8 cellular contexts compared by ENCODE assay signal in the genomic region with DNA sequence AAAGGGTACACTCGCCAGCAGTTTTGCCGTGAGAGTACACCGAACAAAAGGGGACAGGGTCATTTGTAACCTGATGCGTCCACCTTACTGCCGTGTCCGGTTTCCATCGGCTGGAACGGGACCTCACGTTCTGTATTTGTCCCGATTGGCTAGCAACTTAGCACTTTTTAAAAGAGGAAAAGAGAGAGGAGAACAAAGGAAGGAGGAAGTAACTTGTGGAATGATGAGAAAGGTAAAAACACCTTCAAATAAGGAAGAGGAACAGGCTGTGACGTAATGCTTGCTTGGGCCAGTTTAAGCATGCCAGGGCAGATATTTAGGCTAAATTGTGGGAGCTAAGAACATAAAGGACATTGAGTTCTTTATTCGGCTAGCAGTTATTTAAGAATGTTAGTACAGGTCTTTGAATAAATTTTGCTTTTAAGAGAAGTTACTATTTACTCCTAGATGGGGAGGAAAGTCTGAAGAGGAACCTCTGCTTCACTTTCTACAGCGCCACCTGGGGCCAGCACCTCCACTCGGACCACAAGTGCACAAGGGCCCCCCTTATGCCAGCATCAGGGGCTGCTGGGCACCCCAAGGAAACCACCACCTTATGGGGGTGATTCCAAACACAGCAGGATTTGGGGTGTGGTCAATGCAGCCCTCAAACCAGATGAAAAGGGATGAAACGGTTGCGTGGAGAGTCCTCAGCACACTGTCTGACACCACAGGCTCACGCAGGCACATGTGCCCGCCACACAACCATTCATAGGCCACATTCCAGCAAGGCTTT. TPM values are rescaled to one million over a fixed set of nuclear protein-coding genes. Genes with fewer than 3 reads are reported as not detected.
DNase-seq lines count a peak whose midpoint lies in the region; ATAC-seq and TF ChIP-seq lines count a peak whose summit lies in the region.

No MANE protein-coding gene starts in this region.

- peak; percentile 41 for DNase-seq in COLO668 (lab: John Stamatoyannopoulos, UW; ENCODE audit: unreplicated experiment)
- peak; percentile 29 for DNase-seq in activated T-helper 1 cell treated with anti-CD3 and anti-CD28 coated beads, Interleukin-12 subunit alpha, Interleukin-12 subunit beta, Interleukin-2, Interleukin-4 antibody, amounts not matched to agents 30 ng/mL and 10 ng/mL and 1 ng/mL, durations not matched to agents 14 hours and 24 hours and 36 hours (ENCODE audit: low spot score)
- peak; percentile 59 for DNase-seq in left kidney (ENCODE audit: low read depth, low spot score)
- no peak for DNase-seq in RKO (ENCODE audit: low spot score)
- DNase-seq in adrenal gland, result no peak
- DNase-seq in kidney glomerular epithelial cell (lab: John Stamatoyannopoulos, UW), result no peak

- no peak for TF ChIP-seq POLR2A in adrenal gland (IDR thresholded peaks at IDR 0.05)

- H3K4me3 ChIP-seq in HUES6 (ENCODE audit: low read depth, low read length), result peak overlapping the region; percentile 39; the same call in 1 of the 2 replicates
- H3K4me3 ChIP-seq in adrenal gland, result no peak overlapping the region

- H3K9me3 Mint-ChIP-seq in activated T-helper 1 cell treated with anti-CD3 and anti-CD28 coated beads, Interleukin-12 subunit alpha, Interleukin-12 subunit beta, Interleukin-2, Interleukin-4 antibody, amounts not matched to agents 30 ng/mL and 10 ng/mL and 1 ng/mL, durations not matched to agents 14 hours and 24 hours and 36 hours, result no peaks in the 10 kb centered on the region

- H3K4me1 ChIP-seq in HUES6 (ENCODE audit: control insufficient read depth, insufficient read depth, low read length) (peaks cover 15% of the 10 kb centered on the region), adrenal gland (replicated peaks in 1 of 2) (peaks cover 1 to 17% of the 10 kb centered on the region in 2 donors)

- H3K27me3 Mint-ChIP-seq in activated T-helper 1 cell treated with anti-CD3 and anti-CD28 coated beads, Interleukin-12 subunit alpha, Interleukin-12 subunit beta, Interleukin-2, Interleukin-4 antibody, amounts not matched to agents 30 ng/mL and 10 ng/mL and 1 ng/mL, durations not matched to agents 14 hours and 24 hours and 36 hours (ENCODE audit: insufficient read depth), result no peaks in the 10 kb centered on the region

- H3K9ac ChIP-seq in HUES6 (ENCODE audit: low read length), result no peak overlapping the region

- WGBS in adrenal gland, 4 donors, result 22 to 25% (median 22%) methylated on average over 17 to 18 of the region's 18 CpGs

- H3K27me3 ChIP-seq in HUES6 (ENCODE audit: control insufficient read depth, insufficient read depth, low read length) (peaks cover 19% of the 10 kb centered on the region), adrenal gland (no peaks in the 10 kb centered on the region)

- no peak for TF ChIP-seq CTCF in adrenal gland (IDR thresholded peaks at IDR 0.05)

- peak overlapping the region; percentile 98 for H3K27ac Mint-ChIP-seq in activated T-helper 1 cell treated with anti-CD3 and anti-CD28 coated beads, Interleukin-12 subunit alpha, Interleukin-12 subunit beta, Interleukin-2, Interleukin-4 antibody, amounts not matched to agents 30 ng/mL and 10 ng/mL and 1 ng/mL, durations not matched to agents 14 hours and 24 hours and 36 hours

- H3K27ac ChIP-seq in HUES6 (ENCODE audit: low read depth, low read length), result no peak overlapping the region
- no peak overlapping the region for H3K27ac ChIP-seq in adrenal gland

- peaks cover 7% of the 10 kb centered on the region for H3K36me3 Mint-ChIP-seq in activated T-helper 1 cell treated with anti-CD3 and anti-CD28 coated beads, Interleukin-12 subunit alpha, Interleukin-12 subunit beta, Interleukin-2, Interleukin-4 antibody, amounts not matched to agents 30 ng/mL and 10 ng/mL and 1 ng/mL, durations not matched to agents 14 hours and 24 hours and 36 hours (ENCODE audit: low read depth)

- H3K9me3 ChIP-seq in HUES6 (ENCODE audit: control insufficient read depth, insufficient read depth, low read depth, low read length), result no peaks in the 10 kb centered on the region
- H3K9me3 ChIP-seq in adrenal gland (replicated peaks in 1 of 3), result no peaks in the 10 kb centered on the region

- peak overlapping the region; percentile 85 for H3K4me3 Mint-ChIP-seq in activated T-helper 1 cell treated with anti-CD3 and anti-CD28 coated beads, Interleukin-12 subunit alpha, Interleukin-12 subunit beta, Interleukin-2, Interleukin-4 antibody, amounts not matched to agents 30 ng/mL and 10 ng/mL and 1 ng/mL, durations not matched to agents 14 hours and 24 hours and 36 hours

- no peak for ATAC-seq in GM19328 (IDR thresholded peaks at IDR 0.05; ENCODE audit: unreplicated experiment)

- intact Hi-C loops in activated T-helper 1 cell treated with anti-CD3 and anti-CD28 coated beads, Interleukin-12 subunit alpha, Interleukin-12 subunit beta, Interleukin-2, Interleukin-4 antibody, amounts not matched to agents 30 ng/mL and 10 ng/mL and 1 ng/mL, durations not matched to agents 14 hours and 24 hours and 36 hours (cut with micrococcal nuclease), result loop anchor here (1.0 to 2.0 kb wide), 11 partner anchors 40 to 381 kb away; a partner anchor contains a TSS
- intact Hi-C loops in adrenal gland (cut with DNase I), result no loop called here

- peaks cover 42% of the 10 kb centered on the region for H3K4me1 Mint-ChIP-seq in activated T-helper 1 cell treated with anti-CD3 and anti-CD28 coated beads, Interleukin-12 subunit alpha, Interleukin-12 subunit beta, Interleukin-2, Interleukin-4 antibody, amounts not matched to agents 30 ng/mL and 10 ng/mL and 1 ng/mL, durations not matched to agents 14 hours and 24 hours and 36 hours (ENCODE audit: low read depth)

- H3K36me3 ChIP-seq in HUES6 (ENCODE audit: control insufficient read depth, insufficient read depth, low read length) (no peaks in the 10 kb centered on the region), adrenal gland (replicated peaks in 1 of 2) (no peaks in the 10 kb centered on the region)

RNA-seq across cellular contexts. Expression of a gene that starts 5.8 kb away (rescaled TPM):
- total RNA-seq in activated T-helper 1 cell treated with anti-CD3 and anti-CD28 coated beads, Interleukin-12 subunit alpha, Interleukin-12 subunit beta, Interleukin-2, Interleukin-4 antibody, amounts not matched to agents 30 ng/mL and 10 ng/mL and 1 ng/mL, durations not matched to agents 14 hours and 24 hours and 36 hours, result 26.2 and 27.3 TPM in 2 replicates
- 10 to 100 TPM; 35.6 to 87.8 (median 67.5) TPM for total RNA-seq in adrenal gland
- polyA plus RNA-seq in adrenal gland, result 100 to 1,000 TPM in 2 of 3 donors, 1 to 10 TPM in 1; 5.5 to 168 (median 103) TPM

RNA-seq across cellular contexts. Expression of a gene that starts 21.5 kb away (rescaled TPM):
- total RNA-seq in activated T-helper 1 cell treated with anti-CD3 and anti-CD28 coated beads, Interleukin-12 subunit alpha, Interleukin-12 subunit beta, Interleukin-2, Interleukin-4 antibody, amounts not matched to agents 30 ng/mL and 10 ng/mL and 1 ng/mL, durations not matched to agents 14 hours and 24 hours and 36 hours, result 0.08 and 0.17 TPM in 2 replicates
- total RNA-seq in adrenal gland, result 10 to 100 TPM; 14.8 to 30.1 (median 20.7) TPM
- 10 to 100 TPM in 1 of 3 donors, 1 to 10 TPM in 2; 4.4 to 13.4 (median 5.0) TPM for polyA plus RNA-seq in adrenal gland

RNA-seq across cellular contexts. Expression of a gene that starts 39.5 kb away (rescaled TPM):
- total RNA-seq in activated T-helper 1 cell treated with anti-CD3 and anti-CD28 coated beads, Interleukin-12 subunit alpha, Interleukin-12 subunit beta, Interleukin-2, Interleukin-4 antibody, amounts not matched to agents 30 ng/mL and 10 ng/mL and 1 ng/mL, durations not matched to agents 14 hours and 24 hours and 36 hours, result 81.0 and 88.7 TPM in 2 replicates
- total RNA-seq in adrenal gland, result 100 to 1,000 TPM in 3 of 8 donors, 10 to 100 TPM in 5; 34.1 to 110 (median 78.6) TPM
- polyA plus RNA-seq in adrenal gland, result 100 to 1,000 TPM in 2 of 3 donors, 10 to 100 TPM in 1; 44.4 to 917 (median 477) TPM

RNA-seq across cellular contexts. Expression of a gene that starts 43.9 kb away (rescaled TPM):
- 65.6 and 68.2 TPM in 2 replicates for total RNA-seq in activated T-helper 1 cell treated with anti-CD3 and anti-CD28 coated beads, Interleukin-12 subunit alpha, Interleukin-12 subunit beta, Interleukin-2, Interleukin-4 antibody, amounts not matched to agents 30 ng/mL and 10 ng/mL and 1 ng/mL, durations not matched to agents 14 hours and 24 hours and 36 hours
- 10 to 100 TPM in 6 of 8 donors, 1 to 10 TPM in 2; 6.2 to 22.9 (median 16.5) TPM for total RNA-seq in adrenal gland
- polyA plus RNA-seq in adrenal gland, result 10 to 100 TPM in 2 of 3 donors, 1 to 10 TPM in 1; 7.7 to 76.1 (median 28.7) TPM

RNA-seq across cellular contexts. Expression of a gene that starts 50.5 kb away (rescaled TPM):
- 0.05 and 0.10 TPM in 2 replicates for total RNA-seq in activated T-helper 1 cell treated with anti-CD3 and anti-CD28 coated beads, Interleukin-12 subunit alpha, Interleukin-12 subunit beta, Interleukin-2, Interleukin-4 antibody, amounts not matched to agents 30 ng/mL and 10 ng/mL and 1 ng/mL, durations not matched to agents 14 hours and 24 hours and 36 hours
- total RNA-seq in adrenal gland, result 10 to 100 TPM in 3 of 8 donors, 1 to 10 TPM in 5; 5.4 to 26.1 (median 9.8) TPM
- 10 to 100 TPM in 2 of 3 donors, under 1 TPM in 1; 0.88 to 44.0 (median 21.3) TPM for polyA plus RNA-seq in adrenal gland

Comparison
In these comparisons a context has a peak if more than half of its experiments do, and no peak if none do; other contexts are left out.
1. DNase-seq: peak in COLO668 (single experiment), activated T-helper 1 cell treated with anti-CD3 and anti-CD28 coated beads, Interleukin-12 subunit alpha, Interleukin-12 subunit beta, Interleukin-2, Interleukin-4 antibody, amounts not matched to agents 30 ng/mL and 10 ng/mL and 1 ng/mL, durations not matched to agents 14 hours and 24 hours and 36 hours (single experiment) and left kidney (single experiment); none in RKO (single experiment), adrenal gland (0 of 7) and kidney glomerular epithelial cell (single experiment).
2. RNA of a gene that starts 21.5 kb away (total RNA-seq): 14.8 to 30.1 TPM in adrenal gland; 0.08 to 0.17 TPM in activated T-helper 1 cell treated with anti-CD3 and anti-CD28 coated beads, Interleukin-12 subunit alpha, Interleukin-12 subunit beta, Interleukin-2, Interleukin-4 antibody, amounts not matched to agents 30 ng/mL and 10 ng/mL and 1 ng/mL, durations not matched to agents 14 hours and 24 hours and 36 hours; every median in the first group is over 10 times any median in the second.